In the genomic region with DNA sequence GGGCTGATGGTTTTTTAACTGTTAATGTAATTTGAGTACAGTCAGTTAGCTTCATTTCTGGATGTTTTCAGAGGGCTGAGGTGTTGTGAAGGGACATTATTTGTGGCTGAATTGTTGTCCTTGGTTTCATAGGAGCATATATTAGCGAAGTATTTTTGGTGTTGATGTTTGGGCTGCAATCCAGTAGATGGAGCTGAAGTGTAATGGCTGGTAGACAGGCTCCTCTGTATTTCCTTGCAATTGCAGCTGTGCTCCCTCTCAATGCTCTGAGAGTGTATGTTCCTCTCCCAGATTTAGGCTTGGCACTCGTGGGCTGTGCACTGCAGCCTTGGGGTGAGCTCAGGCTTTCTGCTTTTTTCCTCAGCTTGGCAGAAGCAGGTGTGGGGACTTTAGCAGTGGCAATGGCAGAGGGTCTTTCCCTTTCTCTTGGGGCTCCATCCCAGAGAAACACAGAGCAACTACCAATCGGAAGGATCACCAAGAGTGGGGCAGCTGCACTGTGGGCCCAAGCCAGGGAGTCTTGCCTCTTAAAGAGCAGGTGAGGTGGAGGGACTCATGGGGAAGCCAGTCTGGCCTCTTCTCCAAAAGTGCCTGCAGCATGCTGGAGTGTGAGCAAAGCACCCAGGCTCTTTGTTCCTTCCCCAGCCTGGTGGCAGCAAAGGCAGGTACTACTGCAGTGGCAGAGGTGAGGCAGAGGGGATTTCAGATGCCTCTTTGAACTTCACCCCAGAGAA, we compare ENCODE assay signal across 13 cellular contexts.
DNase-seq lines count a peak whose midpoint lies in the region; ATAC-seq, FAIRE-seq and TF ChIP-seq lines count a peak whose summit lies in the region.
"Had no signal": no experiment of that assay in that cellular context is flagged by ENCODE, and none has a peak within 500 bp of the region (broad histone marks: within the 10 kb centered on the region; RNA-seq: fewer than 3 reads in every experiment).

No MANE protein-coding gene starts in this region.

- CTCF ChIA-PET in HEK293 (lab: Yijun Ruan, JAX): interaction anchor here (0.5 to 1.0 kb wide), 4 partner anchors 9 to 136 kb away, joined by 3 to 4 read pairs (median 3); no protein-coding TSS in a partner anchor
- CTCF ChIA-PET in PC-9 (lab: Charles Lee): no interaction called here
- CTCF ChIA-PET in HepG2 (lab: Yijun Ruan, JAX; ENCODE audit: low intra/inter-chr PET ratio, low total read pairs): no interaction called here

- intact Hi-C loops in PC-9 (cut with micrococcal nuclease; ENCODE audit: unreplicated experiment) (no loop called here), HepG2 (cut with micrococcal nuclease; ENCODE audit: unreplicated experiment) (no loop called here)

- H3F3A ChIP-seq in PC-9 (ENCODE audit: insufficient read depth, low read depth): no peaks in the 10 kb centered on the region

- no TSS peak for BruUV-seq in PC-9 (replicated peaks; lab: Mats Ljungman, UMichigan)
- no TSS peak for BruUV-seq in HepG2 (replicated peaks; lab: Mats Ljungman, UMichigan)

- DNase-seq in GM12865 (ENCODE audit: low read depth) (peak; percentile 66), PC-9 (no peak), HepG2 (ENCODE audit: low spot score) (no peak), NCI-H1694 treated with DMSO at 0.1 percent for 48 hours (lab: John Stamatoyannopoulos, UW) (no peak), mesenteric fat pad (ENCODE audit: low spot score) (no peak), NCI-H2107 (lab: John Stamatoyannopoulos, UW) (no peak), globus pallidus (ENCODE audit: low spot score) (no peak)
- DNase-seq: brain microvascular endothelial cell; natural killer cell; stimulated activated CD4-positive, alpha-beta T cell treated with anti-CD3 and anti-CD28 coated beads, Interleukin-4, amount 100 ng/mL, for 24 hours; upper lobe of left lung had no signal

- H3K27me3 ChIP-seq in PC-9 (ENCODE audit: insufficient read depth, low read depth) (no peaks in the 10 kb centered on the region), HepG2 (ENCODE audit: control insufficient read depth in 1 of 2, insufficient read depth in 2 of 2, low read length in 2 of 2) (no peaks in the 10 kb centered on the region)
- H3K27me3 ChIP-seq: brain microvascular endothelial cell, upper lobe of left lung had no signal

- H4K20me1 ChIP-seq in PC-9 (ENCODE audit: insufficient read depth): no peaks in the 10 kb centered on the region
- H4K20me1 ChIP-seq in HepG2 (ENCODE audit: insufficient read depth, low read length): no peaks in the 10 kb centered on the region

- FAIRE-seq in HepG2 (lab: Jason Lieb, UNC): no peak
- FAIRE-seq: HTR-8/SVneo had no signal

- H3K4me2 ChIP-seq in PC-9: no peak overlapping the region
- no peak overlapping the region for H3K4me2 ChIP-seq in HepG2 (ENCODE audit: low read depth, low read length)

- H3K9me2 ChIP-seq in PC-9 (ENCODE audit: insufficient read depth): no peaks in the 10 kb centered on the region

- no peak for TF ChIP-seq RAD21 in HepG2 (CRISPR knock-in tag; IDR thresholded peaks at IDR 0.05)

- H3K9ac ChIP-seq in HepG2 (ENCODE audit: insufficient read depth, low read depth, low read length): no peak overlapping the region

- H3K4me1 ChIP-seq in HEK293 (ENCODE audit: control insufficient read depth, insufficient read depth, low read length) (no peaks in the 10 kb centered on the region), PC-9 (replicated peaks; ENCODE audit: insufficient read depth) (no peaks in the 10 kb centered on the region), HepG2 (ENCODE audit: insufficient read depth, low read length) (no peaks in the 10 kb centered on the region)
- H3K4me1 ChIP-seq: upper lobe of left lung had no signal

- H3K9me3 ChIP-seq in HEK293 (ENCODE audit: control insufficient read depth, insufficient read depth, low read depth, low read length): no peaks in the 10 kb centered on the region
- H3K9me3 ChIP-seq in PC-9 (ENCODE audit: insufficient read depth, low read depth): no peaks in the 10 kb centered on the region
- peaks cover 68% of the 10 kb centered on the region for H3K9me3 ChIP-seq in HepG2 (ENCODE audit: low read length)

- H3K27ac ChIP-seq in HEK293 (ENCODE audit: extremely low read depth, low read depth, low read length) (no peak overlapping the region), PC-9 (no peak overlapping the region), HepG2 (ENCODE audit: extremely low read length, insufficient read depth, low read length) (no peak overlapping the region)
- H3K27ac ChIP-seq: brain microvascular endothelial cell, upper lobe of left lung had no signal

- H3K4me3 ChIP-seq in GM12865 (ENCODE audit: low read depth, low read length) (no peak overlapping the region), HEK293 (ENCODE audit: low read depth, low read length) (no peak overlapping the region), PC-9 (no peak overlapping the region), HepG2 (replicated peaks in 1 of 3; ENCODE audit: insufficient read depth in 1 of 3, low read depth in 2 of 3, low read length in 3 of 3) (no peak overlapping the region)
- H3K4me3 ChIP-seq: upper lobe of left lung had no signal

- in situ Hi-C loops in HepG2 (cut with HindIII; ENCODE audit: extremely low pct_ligation_motif_present, low pct_unique_long_range_greater_than_20kb): no loop called here

- WGBS in HepG2 (ENCODE audit: low lambda C conversion rate): 4% methylated on average over 2 of the region's 3 CpGs

- H3K79me2 ChIP-seq in PC-9 (ENCODE audit: low read depth) (no peaks in the 10 kb centered on the region), HepG2 (ENCODE audit: insufficient read depth, low read length) (no peaks in the 10 kb centered on the region)

- TF ChIP-seq CTCF in GM12865 (IDR thresholded peaks at IDR 0.05; ENCODE audit: insufficient read depth, low read depth, low read length, missing control alignments) (peak; percentile 69), HEK293 (tag by site-specific recombination; IDR thresholded peaks at IDR 0.05) (no peak), PC-9 (conservative IDR thresholded peaks at IDR 0.05) (peak; percentile 41; the same call in 1 of the 2 replicates), HepG2 (CRISPR knock-in tag; IDR thresholded peaks at IDR 0.05) (peak; percentile 44)

- no peak overlapping the region for H2AFZ ChIP-seq in PC-9
- no peak overlapping the region for H2AFZ ChIP-seq in HepG2 (ENCODE audit: low read length)

- POLR2A ChIA-PET in HEK293 (lab: Yijun Ruan, JAX): no interaction called here
- POLR2A ChIA-PET in PC-9 (lab: Charles Lee; ENCODE audit: unreplicated experiment): no interaction called here
- POLR2A ChIA-PET in HepG2 (lab: Yijun Ruan, JAX): no interaction called here

- no peak for TF ChIP-seq POLR2A in HepG2 (IDR thresholded peaks at IDR 0.05; ENCODE audit: insufficient read depth in 1 of 2, low read depth in 2 of 2, low read length in 2 of 2)

- H3K36me3 ChIP-seq in HEK293 (ENCODE audit: control insufficient read depth in 2 of 2, insufficient read depth in 1 of 2, low read length in 2 of 2): no peaks in the 10 kb centered on the region
- no peaks in the 10 kb centered on the region for H3K36me3 ChIP-seq in PC-9 (ENCODE audit: low read depth)
- no peaks in the 10 kb centered on the region for H3K36me3 ChIP-seq in HepG2 (replicated peaks in 1 of 2; ENCODE audit: control insufficient read depth in 1 of 2, insufficient read depth in 2 of 2, low read length in 2 of 2)
- H3K36me3 ChIP-seq: brain microvascular endothelial cell, upper lobe of left lung had no signal

- TF ChIP-seq EP300 in HepG2 (IDR thresholded peaks at IDR 0.05; ENCODE audit: low read depth in 2 of 2, low read length in 2 of 2) (no peak), HepG2 (CRISPR knock-in tag; IDR thresholded peaks at IDR 0.05; ENCODE audit: borderline replicate concordance) (no peak)

- peak; percentile 56; the same call in 2 of the 3 replicates for ATAC-seq in HepG2
- ATAC-seq: natural killer cell had no signal

TF ChIP-seq in HEK293, 187 proteins besides CTCF, POLR2A, EP300 and RAD21:
- TF ChIP-seq ZNF654 (tag by site-specific recombination; IDR thresholded peaks at IDR 0.05; ENCODE audit: low read depth) (0 out of 2 replicates have a peak, but pooled peaks have one; percentile 5), OVOL3 (tag by site-specific recombination; IDR thresholded peaks at IDR 0.05) (no peak), ZFP69B (tag by site-specific recombination; IDR thresholded peaks at IDR 0.05) (no peak)

TF ChIP-seq in HepG2, 621 proteins besides CTCF, POLR2A, EP300 and RAD21 (continues in another document):
- TF ChIP-seq AHDC1 (CRISPR knock-in tag; IDR thresholded peaks at IDR 0.05; ENCODE audit: borderline replicate concordance) (no peak), EED (CRISPR knock-in tag; IDR thresholded peaks at IDR 0.05) (no peak)
